ENCODE assay signal across 8 cellular contexts in the genomic region with DNA sequence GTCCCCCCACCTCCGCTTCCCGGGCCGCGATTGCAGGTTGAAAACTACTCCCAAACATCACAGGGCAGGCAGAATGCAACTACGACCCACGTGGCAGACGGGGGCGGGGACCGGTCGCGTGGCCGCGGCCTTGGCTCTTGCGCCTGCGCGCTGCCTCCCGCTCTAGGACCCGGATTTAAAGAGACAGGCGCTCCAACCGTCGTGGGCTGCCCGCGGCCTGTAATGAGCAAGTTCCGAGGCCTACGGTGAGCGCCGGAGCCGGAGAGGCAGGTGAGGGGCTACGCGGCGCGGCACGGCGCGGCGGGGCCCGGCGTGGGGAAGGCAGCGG. TPM values are rescaled to one million over a fixed set of nuclear protein-coding genes. Genes with fewer than 3 reads are reported as not detected.
DNase-seq lines count a peak whose midpoint lies in the region; ATAC-seq, FAIRE-seq and TF ChIP-seq lines count a peak whose summit lies in the region.

A gene (plus strand): TSS at position 160 of the 328 bp plus-strand sequence. CDS start 2,494 bp downstream, outside the sequence.

- H3K9ac ChIP-seq in kidney (ENCODE audit: low read length in 2 of 2): peak within 1 kb of the TSS; percentile 83 to 90

- peaks cover 8 to 12% of the 10 kb centered on the region in 2 donors for H3K4me1 ChIP-seq in kidney (ENCODE audit: control insufficient read depth in 1 of 2, insufficient read depth in 1 of 2, low read depth in 1 of 2, low read length in 2 of 2)

- TF ChIP-seq CTCF in kidney (IDR thresholded peaks at IDR 0.05; ENCODE audit: borderline replicate concordance, extremely low read depth, insufficient read depth): no peak

- TF ChIP-seq POLR2A in GM19193 (IDR thresholded peaks at IDR 0.05; ENCODE audit: extremely low read depth, insufficient read depth, insufficient read length): peak; percentile 76

- DNase-seq in AG20443 (ENCODE audit: low spot score): peak; percentile 99
- peak; percentile 80 for DNase-seq in NCI-H510A (lab: John Stamatoyannopoulos, UW)
- peak; percentile 90 for DNase-seq in activated CD4-positive, alpha-beta T cell treated with anti-CD3 and anti-CD28 coated beads for 1 hour
- peak; percentile 49 to 79 for DNase-seq in cerebellar nuclear complex (lab: John Stamatoyannopoulos, UW)
- DNase-seq in kidney: peak; percentile 98
- DNase-seq in stimulated activated CD4-positive, alpha-beta T cell treated with anti-CD3 and anti-CD28 coated beads, Interleukin-15, amount 100 ng/mL, for 1 hour (ENCODE audit: low read depth in 1 of 2, low spot score in 1 of 2): peak; percentile 90 to 93

- intact Hi-C loops in kidney (cut with DNase I): no loop called here

- peak within 1 kb of the TSS; percentile 92 to 95 for H3K27ac ChIP-seq in kidney (ENCODE audit: low read depth in 2 of 2, low read length in 2 of 2)

- no peak for FAIRE-seq in kidney (lab: Jason Lieb, UNC)

- H3K9me3 ChIP-seq in kidney (ENCODE audit: control insufficient read depth in 1 of 2, low read length in 2 of 2): no peaks in the 10 kb centered on the region

- peak within 1 kb of the TSS; percentile 68 to 83 for H3K4me3 ChIP-seq in kidney (ENCODE audit: low read length in 2 of 2)

- peak; percentile 81 for ATAC-seq in HG03432 (IDR thresholded peaks at IDR 0.05; ENCODE audit: unreplicated experiment)

- peaks cover 0 to 4% of the 10 kb centered on the region in 2 donors for H3K36me3 ChIP-seq in kidney (ENCODE audit: control insufficient read depth in 1 of 2, insufficient read depth in 2 of 2, low read length in 2 of 2)

RNA-seq across cellular contexts. Expression of the gene that starts here (rescaled TPM):
- 34.1 TPM for total RNA-seq in kidney
- polyA plus RNA-seq in kidney (ENCODE audit: insufficient read depth, low read depth, low replicate concordance): 7.6 TPM

Comparison
In these comparisons a context has a peak if more than half of its experiments do, and no peak if none do; other contexts are left out.
1. Peak in every context shown above with its lines: DNase-seq, ATAC-seq, H3K4me3 ChIP-seq and H3K27ac ChIP-seq.